In genomic region chr6:116247285-116247684, GRCh38 we compare ENCODE assay signal across 31 cellular contexts. TPM values are rescaled to one million over a fixed set of nuclear protein-coding genes. Genes with fewer than 3 reads are reported as not detected.
DNase-seq lines count a peak whose midpoint lies in the region; ATAC-seq, FAIRE-seq and TF ChIP-seq lines count a peak whose summit lies in the region.
"Had no signal": no experiment of that assay in that cellular context is flagged by ENCODE, and none has a peak within 500 bp of the region (broad histone marks: within the 10 kb centered on the region; RNA-seq: fewer than 3 reads in every experiment).

No MANE protein-coding gene starts in this region.

- no peaks in the 10 kb centered on the region for H3K27me3 Mint-ChIP-seq in CD4-positive, alpha-beta T cell
- H3K27me3 Mint-ChIP-seq in HFFc6 (ENCODE audit: insufficient read depth) (no peaks in the 10 kb centered on the region; the same call in 1 of the 2 replicates), type B pancreatic cell (no peaks in the 10 kb centered on the region)
- H3K27me3 Mint-ChIP-seq: activated B cell treated with CpG ODN at 0.5 μM for 24 hours; activated CD8-positive, alpha-beta memory T cell treated with anti-CD3 and anti-CD28 coated beads, Interleukin-2, amount 10 ng/mL, durations not matched to agents 7 days and 5 days had no signal

- H3K36me3 Mint-ChIP-seq in CD4-positive, alpha-beta T cell (ENCODE audit: low read depth): peaks cover 18% of the 10 kb centered on the region
- H3K36me3 Mint-ChIP-seq in HFFc6 (ENCODE audit: low read depth): peaks cover 32% of the 10 kb centered on the region
- H3K36me3 Mint-ChIP-seq in type B pancreatic cell: peaks cover 22% of the 10 kb centered on the region

- H3K4me3 Mint-ChIP-seq in CD4-positive, alpha-beta T cell: no peak overlapping the region
- H3K4me3 Mint-ChIP-seq in HFFc6 (no peak overlapping the region), type B pancreatic cell (no peak overlapping the region)
- H3K4me3 Mint-ChIP-seq: activated B cell treated with CpG ODN at 0.5 μM for 24 hours; activated CD8-positive, alpha-beta memory T cell treated with anti-CD3 and anti-CD28 coated beads, Interleukin-2, amount 10 ng/mL, durations not matched to agents 7 days and 5 days; activated T-cell treated with anti-CD3 and anti-CD28 coated beads, Interleukin-2, amount 50 U/mL, for 4 hours; H9; nephron had no signal

- H3K4me1 ChIP-seq in liver (ENCODE audit: control insufficient read depth in 4 of 4, insufficient read depth in 4 of 4, low read length in 3 of 4) (peaks cover 9 to 39% (median 26%) of the 10 kb centered on the region in 4 donors), small intestine (ENCODE audit: control insufficient read depth in 2 of 2, insufficient read depth in 1 of 2, low read depth in 1 of 2, low read length in 1 of 2) (peaks cover 2 to 9% of the 10 kb centered on the region in 2 donors)

- no peak overlapping the region for H3K27ac ChIP-seq in CD4-positive, alpha-beta T cell (ENCODE audit: low read depth, low read length)
- H3K27ac ChIP-seq in liver (ENCODE audit: low read depth in 1 of 2, low read length in 2 of 2) (no peak overlapping the region), small intestine (ENCODE audit: low read depth in 1 of 2, low read length in 1 of 2) (no peak overlapping the region)
- H3K27ac ChIP-seq: lower lobe of right lung, skin epidermis, testis had no signal

- H3K9ac ChIP-seq in liver (ENCODE audit: low read depth in 1 of 2, low read length in 2 of 2): peak overlapping the region in 1 of 2 donors; percentile 48

- H3K36me3 ChIP-seq in liver (ENCODE audit: control insufficient read depth in 4 of 4, insufficient read depth in 3 of 4, low read depth in 1 of 4, low read length in 3 of 4): no peaks in the 10 kb centered on the region
- peaks cover 0 to 2% of the 10 kb centered on the region in 2 donors for H3K36me3 ChIP-seq in small intestine (ENCODE audit: control insufficient read depth in 2 of 2, insufficient read depth in 2 of 2, low read length in 2 of 2)

- H3K27me3 ChIP-seq in CD4-positive, alpha-beta T cell (ENCODE audit: control insufficient read depth, insufficient read depth, low read length): no peaks in the 10 kb centered on the region
- H3K27me3 ChIP-seq in liver (ENCODE audit: control insufficient read depth in 4 of 4, insufficient read depth in 4 of 4, low read length in 3 of 4) (no peaks in the 10 kb centered on the region), small intestine (ENCODE audit: control insufficient read depth in 2 of 2, insufficient read depth in 2 of 2, low read length in 2 of 2) (no peaks in the 10 kb centered on the region)
- H3K27me3 ChIP-seq: BE2C, dorsolateral prefrontal cortex, heart right ventricle, testis had no signal

- FAIRE-seq in small intestine (lab: Jason Lieb, UNC): no peak
- FAIRE-seq: GM12891, urothelium cell line had no signal

- CTCF ChIA-PET in CD4-positive, alpha-beta T cell (lab: Charles Lee): interaction anchor here (1.0 kb wide), 1 partner anchor 21 kb away, joined by 5 read pairs; no protein-coding TSS in a partner anchor

- no peaks in the 10 kb centered on the region for H3K9me3 Mint-ChIP-seq in CD4-positive, alpha-beta T cell
- H3K9me3 Mint-ChIP-seq in HFFc6: no peaks in the 10 kb centered on the region; the same call in 1 of the 2 replicates
- no peaks in the 10 kb centered on the region for H3K9me3 Mint-ChIP-seq in type B pancreatic cell
- H3K9me3 Mint-ChIP-seq: activated B cell treated with CpG ODN at 0.5 μM for 24 hours; activated T-cell treated with anti-CD3 and anti-CD28 coated beads, Interleukin-2, amount 50 U/mL, for 4 hours; brain; H9; nephron had no signal

- H3K9me3 ChIP-seq in CD4-positive, alpha-beta T cell (ENCODE audit: control insufficient read depth, low read length): no peaks in the 10 kb centered on the region
- H3K9me3 ChIP-seq in liver (ENCODE audit: control insufficient read depth in 4 of 4, low read length in 3 of 4): no peaks in the 10 kb centered on the region
- H3K9me3 ChIP-seq in small intestine (ENCODE audit: control insufficient read depth, low read depth): no peaks in the 10 kb centered on the region
- H3K9me3 ChIP-seq: BE2C, heart right ventricle, lower lobe of right lung, mucosa of descending colon, testis had no signal

- POLR2A ChIA-PET in CD4-positive, alpha-beta T cell (lab: Charles Lee): no interaction called here

- peak in 1 of 2 donors; percentile 15 for TF ChIP-seq RAD21 in liver (IDR thresholded peaks at IDR 0.05)

- DNase-seq in CD4-positive, alpha-beta T cell: no peak
- DNase-seq in HFFc6 (no peak), SKM-1 (lab: John Stamatoyannopoulos, UW; ENCODE audit: unreplicated experiment) (peak; percentile 8), type B pancreatic cell (ENCODE audit: extremely low spot score, unreplicated experiment) (no peak), small intestine (no peak)
- no peak for DNase-seq in NK-92 treated with Interleukin-12 subunit alpha and Interleukin-12 subunit beta, amount 100 ng/mL, for 24 hours (lab: John Stamatoyannopoulos, UW)
- DNase-seq: activated B cell treated with CpG ODN at 0.5 μM for 24 hours; activated CD8-positive, alpha-beta memory T cell treated with anti-CD3 and anti-CD28 coated beads, Interleukin-2, amount 10 ng/mL, durations not matched to agents 7 days and 5 days; activated T-cell treated with anti-CD3 and anti-CD28 coated beads, Interleukin-2, amount 50 U/mL, for 4 hours; BE2C; dorsolateral prefrontal cortex; foreskin melanocyte; H9; heart right ventricle; Kasumi-1; kidney; lower lobe of right lung; mucosa of descending colon; NCI-H1048; NCI-H446 treated with DMSO at 0.1 percent for 48 hours; NCI-H774; retina; stimulated activated naive CD4-positive, alpha-beta T cell treated with Interleukin-2 at 50 U/mL for 16 hours; T-helper 1 cell; testis had no signal

- H3K27ac Mint-ChIP-seq in CD4-positive, alpha-beta T cell: peak overlapping the region; percentile 34
- H3K27ac Mint-ChIP-seq in HFFc6: peak overlapping the region; percentile 88; the same call in 1 of the 2 replicates
- H3K27ac Mint-ChIP-seq in type B pancreatic cell: no peak overlapping the region
- H3K27ac Mint-ChIP-seq: activated B cell treated with CpG ODN at 0.5 μM for 24 hours; activated CD8-positive, alpha-beta memory T cell treated with anti-CD3 and anti-CD28 coated beads, Interleukin-2, amount 10 ng/mL, durations not matched to agents 7 days and 5 days; brain; H9; nephron had no signal

- H3K4me3 ChIP-seq in liver (ENCODE audit: low read depth in 1 of 3, low read length in 3 of 3): no peak overlapping the region
- no peak overlapping the region for H3K4me3 ChIP-seq in small intestine (ENCODE audit: low read depth in 1 of 2, low read length in 2 of 2)
- H3K4me3 ChIP-seq: heart right ventricle, lower lobe of right lung, mucosa of descending colon, skin epidermis, testis had no signal

- peaks cover 14% of the 10 kb centered on the region for H3K4me1 Mint-ChIP-seq in CD4-positive, alpha-beta T cell (ENCODE audit: low read depth)
- H3K4me1 Mint-ChIP-seq in HFFc6 (ENCODE audit: low read depth) (peaks cover 44% of the 10 kb centered on the region), type B pancreatic cell (ENCODE audit: unreplicated experiment) (peaks cover 32% of the 10 kb centered on the region)

- intact Hi-C loops in CD4-positive, alpha-beta T cell (cut with DNase I, micrococcal nuclease): no loop called here

- no peak for TF ChIP-seq CTCF in CD4-positive, alpha-beta T cell (IDR thresholded peaks at IDR 0.05)
- no peak for TF ChIP-seq CTCF in HFFc6 (IDR thresholded peaks at IDR 0.05)
- no peak for TF ChIP-seq CTCF in liver (IDR thresholded peaks at IDR 0.05; ENCODE audit: low read depth, low read length, missing input control)
- no peak for TF ChIP-seq CTCF in type B pancreatic cell (conservative IDR thresholded peaks at IDR 0.05)

- ATAC-seq in CD4-positive, alpha-beta T cell (ENCODE audit: poor library complexity): no peak
- ATAC-seq: activated CD8-positive, alpha-beta memory T cell treated with anti-CD3 and anti-CD28 coated beads, Interleukin-2, amount 10 ng/mL, durations not matched to agents 7 days and 5 days; activated T-cell treated with anti-CD3 and anti-CD28 coated beads, Interleukin-2, amount 50 U/mL, for 4 hours; lower lobe of right lung; mucosa of descending colon had no signal

TF ChIP-seq in liver, 16 proteins besides CTCF, POLR2A, EP300 and RAD21 (continues in another document):
- peak in 1 of 2 donors; percentile 33 for TF ChIP-seq JUND (IDR thresholded peaks at IDR 0.05)
- TF ChIP-seq FOXA2 (IDR thresholded peaks at IDR 0.05): no peak
- peak; percentile 32 for TF ChIP-seq SP1 (IDR thresholded peaks at IDR 0.05)
- TF ChIP-seq GABPA (IDR thresholded peaks at IDR 0.05 in 1 of 2, conservative IDR thresholded peaks at IDR 0.05 in 1 of 2): no peak
- TF ChIP-seq MAX (IDR thresholded peaks at IDR 0.05): no peak
- TF ChIP-seq TAF1 (conservative IDR thresholded peaks at IDR 0.05): no peak
- no peak for TF ChIP-seq EGR1 (IDR thresholded peaks at IDR 0.05; ENCODE audit: low read depth in 2 of 2)
- TF ChIP-seq ATF3 (IDR thresholded peaks at IDR 0.05): peak; percentile 36
- TF ChIP-seq RXRA (IDR thresholded peaks at IDR 0.05): peak; percentile 41 to 54

RNA-seq across cellular contexts. Expression of gene TSPYL4, which starts 6.6 kb away (rescaled TPM):
- 10 to 100 TPM; 35.9 to 37.7 TPM for total RNA-seq in CD4-positive, alpha-beta T cell
- 10 to 100 TPM; 40.8 to 52.5 (median 45.9) TPM for total RNA-seq in HFFc6 (2021; fragmentation: NEBNext Ultra II Directional; extraction: Animal tissue kit (Norgen Biotek cat#: 25700))
- total RNA-seq in liver (1 to 10 TPM; 3.6 to 7.4 TPM), type B pancreatic cell (ENCODE audit: low replicate concordance) (42.7 and 46.7 TPM in 2 replicates)
- polyA plus RNA-seq in liver (1 to 10 TPM; 3.7 to 3.8 TPM), small intestine (10 to 100 TPM in 1 of 3 donors, 1 to 10 TPM in 2; 1.6 to 11.8 (median 2.4) TPM)

RNA-seq across cellular contexts. Expression of gene TSPYL1, which starts 32.4 kb away (rescaled TPM):
- 100 to 1,000 TPM; 225 to 226 TPM for total RNA-seq in CD4-positive, alpha-beta T cell
- 100 to 1,000 TPM; 106 to 132 (median 114) TPM for total RNA-seq in HFFc6 (2021; fragmentation: NEBNext Ultra II Directional; extraction: Animal tissue kit (Norgen Biotek cat#: 25700))
- 10 to 100 TPM; 29.6 to 39.8 TPM for total RNA-seq in liver
- polyA plus RNA-seq in liver: 10 to 100 TPM; 25.1 to 30.8 TPM
- total RNA-seq in type B pancreatic cell (ENCODE audit: low replicate concordance): 88.2 and 90.2 TPM in 2 replicates
- 10 to 100 TPM; 25.1 to 37.9 (median 27.7) TPM for polyA plus RNA-seq in small intestine
